14 cellular contexts compared by ENCODE assay signal in the genomic region with DNA sequence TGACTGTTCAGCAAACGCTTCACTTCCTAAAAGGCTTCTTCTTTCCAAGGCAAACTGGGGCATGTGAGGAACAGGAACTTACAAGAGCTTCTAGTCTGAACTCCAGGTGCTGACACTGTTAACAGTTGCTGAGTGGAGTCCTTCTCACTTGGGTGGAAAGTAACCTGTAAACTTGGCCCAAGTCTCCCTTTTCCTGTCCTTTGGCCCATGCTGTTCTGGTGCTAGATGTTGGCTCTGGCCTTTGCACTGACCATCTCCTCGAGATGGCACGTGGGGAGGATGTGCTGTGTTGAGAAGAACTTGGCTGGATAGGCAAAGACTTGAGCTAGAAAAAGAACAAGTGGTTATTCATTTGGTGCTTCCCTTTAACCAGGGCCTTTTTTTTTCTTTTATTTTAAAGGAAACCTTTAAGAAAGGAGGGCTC. TPM values are rescaled to one million over a fixed set of nuclear protein-coding genes. Genes with fewer than 3 reads are reported as not detected.
DNase-seq lines count a peak whose midpoint lies in the region; ATAC-seq and TF ChIP-seq lines count a peak whose summit lies in the region.
"Had no signal": no experiment of that assay in that cellular context is flagged by ENCODE, and none has a peak within 500 bp of the region (broad histone marks: within the 10 kb centered on the region; RNA-seq: fewer than 3 reads in every experiment).

No MANE protein-coding gene starts in this region.

- H3K27ac ChIP-seq in CD4-positive, alpha-beta memory T cell (ENCODE audit: low read depth, low read length) = no peak overlapping the region
- peak overlapping the region; percentile 39 for H3K27ac ChIP-seq in angular gyrus (ENCODE audit: low read depth, low read length)
- peak overlapping the region; percentile 95 for H3K27ac ChIP-seq in neutrophil
- no peak overlapping the region for H3K27ac ChIP-seq in trophoblast cell (ENCODE audit: low read depth, low read length)

- H3K18ac ChIP-seq in trophoblast cell (ENCODE audit: low read length) = no peak overlapping the region

- H3K23ac ChIP-seq in trophoblast cell (ENCODE audit: low read length) = no peak overlapping the region

- H2AK5ac ChIP-seq in trophoblast cell (ENCODE audit: low read length) = no peak overlapping the region

- H3K4me1 ChIP-seq in CD4-positive, alpha-beta memory T cell (ENCODE audit: insufficient read depth, low read length) = peaks cover 60% of the 10 kb centered on the region
- H3K4me1 ChIP-seq in neutrophil (ENCODE audit: control insufficient read depth in 1 of 2, insufficient read depth in 1 of 2, low read depth in 1 of 2, low read length in 1 of 2) (peaks cover 97 to 99% of the 10 kb centered on the region in 2 experiments), trophoblast cell (ENCODE audit: control insufficient read depth in 1 of 2, insufficient read depth in 2 of 2, low read length in 2 of 2) (peaks cover 0 to 3% of the 10 kb centered on the region in 2 experiments)

- peak overlapping the region in 1 of 8 donors; percentile 41 for H3K4me3 Mint-ChIP-seq in CD4-positive, alpha-beta memory T cell

- POLR2A ChIA-PET in CD4-positive, alpha-beta memory T cell (lab: Charles Lee; ENCODE audit: partially characterized antibody) = interaction anchor here (0.6 to 4.5 kb wide), 6 partner anchors 9 to 50 kb away, joined by 3 to 22 read pairs (median 5); no protein-coding TSS in a partner anchor

- no peaks in the 10 kb centered on the region for H3K9me3 ChIP-seq in CD4-positive, alpha-beta memory T cell (ENCODE audit: control insufficient read depth in 1 of 2, low read length in 2 of 2)
- H3K9me3 ChIP-seq in neutrophil (no peaks in the 10 kb centered on the region), trophoblast cell (ENCODE audit: insufficient read depth, low read depth, low read length) (no peaks in the 10 kb centered on the region)

- no peak overlapping the region for H2BK12ac ChIP-seq in trophoblast cell (ENCODE audit: low read length)

- H4K8ac ChIP-seq in trophoblast cell (ENCODE audit: low read depth, low read length) = no peak overlapping the region

- no peak overlapping the region for H2AFZ ChIP-seq in trophoblast cell (ENCODE audit: insufficient read depth, low read length, poor library complexity)

- H3K9ac ChIP-seq in trophoblast cell (ENCODE audit: low read length) = no peak overlapping the region

- no peak overlapping the region for H2BK120ac ChIP-seq in trophoblast cell (ENCODE audit: insufficient read depth, low read length, poor library complexity)

- intact Hi-C loops in CD4-positive, alpha-beta memory T cell (cut with micrococcal nuclease) = loop anchor here (1.0 to 2.0 kb wide), 2 partner anchors 9 to 17 kb away; no protein-coding TSS in a partner anchor
- intact Hi-C loops in sciatic nerve (cut with DNase I) = no loop called here

- no peak overlapping the region for H3K4me2 ChIP-seq in trophoblast cell (ENCODE audit: low read length)

- H3K79me1 ChIP-seq in trophoblast cell (ENCODE audit: low read length) = no peaks in the 10 kb centered on the region

- H4K91ac ChIP-seq in trophoblast cell (ENCODE audit: low read depth, low read length) = no peak overlapping the region

- H3K14ac ChIP-seq in trophoblast cell (ENCODE audit: low read length) = no peak overlapping the region

- no peak overlapping the region for H2BK5ac ChIP-seq in trophoblast cell (ENCODE audit: low read depth, low read length, poor library complexity)

- H3K27ac Mint-ChIP-seq in CD4-positive, alpha-beta memory T cell = peak overlapping the region in 4 of 7 donors; percentile 5 to 87 (median 42)

- peaks cover 0 to 2% (median 0%) of the 10 kb centered on the region in 8 donors for H3K9me3 Mint-ChIP-seq in CD4-positive, alpha-beta memory T cell
- H3K9me3 Mint-ChIP-seq: naive B cell had no signal

- no peaks in the 10 kb centered on the region for H3K36me3 ChIP-seq in CD4-positive, alpha-beta memory T cell (ENCODE audit: insufficient read depth, low read length)
- H3K36me3 ChIP-seq in neutrophil (no peaks in the 10 kb centered on the region), trophoblast cell (ENCODE audit: control insufficient read depth in 1 of 2, insufficient read depth in 2 of 2, low read length in 2 of 2) (no peaks in the 10 kb centered on the region)

- no peaks in the 10 kb centered on the region for H3K79me2 ChIP-seq in trophoblast cell (ENCODE audit: control insufficient read depth, insufficient read depth, low read length, poor library complexity)

- TF ChIP-seq POLR2A in NB4 (IDR thresholded peaks at IDR 0.05; ENCODE audit: extremely low read depth, insufficient read length) = no peak

- H3K4ac ChIP-seq in trophoblast cell (ENCODE audit: low read depth, low read length) = no peak overlapping the region

- no peaks in the 10 kb centered on the region for H3K27me3 ChIP-seq in CD4-positive, alpha-beta memory T cell (ENCODE audit: insufficient read depth, low read length)
- H3K27me3 ChIP-seq in neutrophil (no peaks in the 10 kb centered on the region), trophoblast cell (ENCODE audit: insufficient read depth, low read length) (no peaks in the 10 kb centered on the region)

- DNase-seq in CD4-positive, alpha-beta memory T cell = no peak
- DNase-seq in NB4 (ENCODE audit: low read depth) (peak; percentile 77), trophoblast cell (no peak), sciatic nerve (ENCODE audit: low spot score) (no peak), NCI-H345 treated with DMSO at 0.1 percent for 48 hours (lab: John Stamatoyannopoulos, UW; ENCODE audit: unreplicated experiment) (no peak), NCI-H187 (lab: John Stamatoyannopoulos, UW) (no peak)
- DNase-seq: activated T-cell treated with anti-CD3 and anti-CD28 coated beads, Interleukin-2, amount 50 U/mL, for 1 hour; effector memory CD4-positive, alpha-beta T cell; islet precursor cell; naive B cell; NCI-H1092 treated with DMSO at 0.1 percent for 48 hours; NCI-H446 had no signal

- H3K4me3 ChIP-seq in CD4-positive, alpha-beta memory T cell (ENCODE audit: low read length in 2 of 2) = no peak overlapping the region
- no peak overlapping the region for H3K4me3 ChIP-seq in NB4 (ENCODE audit: low read depth, low read length)
- peak overlapping the region; percentile 53 to 58 for H3K4me3 ChIP-seq in neutrophil (ENCODE audit: low read depth in 1 of 2, low read length in 1 of 2)
- no peak overlapping the region for H3K4me3 ChIP-seq in trophoblast cell (ENCODE audit: low read depth, low read length)

- CTCF ChIA-PET in CD4-positive, alpha-beta memory T cell (lab: Charles Lee; ENCODE audit: partially characterized antibody) = interaction anchor here (1.2 to 2.0 kb wide), 5 partner anchors 10 to 22 kb away, joined by 3 to 7 read pairs (median 4); no protein-coding TSS in a partner anchor

- H4K12ac ChIP-seq in trophoblast cell (ENCODE audit: low read depth, low read length) = no peak overlapping the region

- no CpG with 5 or more reads among the region's 3 CpGs for WGBS in trophoblast cell (ENCODE audit: extremely low coverage, insufficient coverage, insufficient read length)

- TF ChIP-seq CTCF in NB4 (IDR thresholded peaks at IDR 0.05; ENCODE audit: low read depth, low read length) (no peak), neutrophil (IDR thresholded peaks at IDR 0.05) (no peak)

- H3K27me3 Mint-ChIP-seq in CD4-positive, alpha-beta memory T cell = no peaks in the 10 kb centered on the region
- H3K27me3 Mint-ChIP-seq: naive B cell had no signal

- H3K36me3 Mint-ChIP-seq in CD4-positive, alpha-beta memory T cell = peaks cover 9 to 14% of the 10 kb centered on the region in 2 donors
- H3K36me3 Mint-ChIP-seq: naive B cell had no signal

- peaks cover 46 to 80% (median 64%) of the 10 kb centered on the region in 4 donors for H3K4me1 Mint-ChIP-seq in CD4-positive, alpha-beta memory T cell

- no peak for ATAC-seq in sciatic nerve

RNA-seq across cellular contexts. Expression of gene PTPRJ, which starts 53.6 kb away (rescaled TPM):
- 10 to 100 TPM; 57.8 to 57.9 TPM for total RNA-seq in CD4-positive, alpha-beta memory T cell
- 10 to 100 TPM in 1 of 2 donors, 1 to 10 TPM in 1; 3.3 to 16.6 TPM for polyA plus RNA-seq in CD4-positive, alpha-beta memory T cell
- polyA plus RNA-seq in trophoblast cell (2013) = 5.4 TPM in 2 replicates
- 35.1 TPM for total RNA-seq in sciatic nerve

Comparison
In these comparisons a context has a peak if more than half of its experiments do, and no peak if none do; other contexts are left out.
1. H3K27ac ChIP-seq: peak in angular gyrus (single experiment) and neutrophil (single experiment); none in CD4-positive, alpha-beta memory T cell (single experiment) and trophoblast cell (single experiment).
2. H3K4me3 ChIP-seq: peak in neutrophil (2 of 2); none in CD4-positive, alpha-beta memory T cell (0 of 2), NB4 (single experiment) and trophoblast cell (single experiment).